Comparison of ENCODE assay signal across 14 cellular contexts in the genomic region with DNA sequence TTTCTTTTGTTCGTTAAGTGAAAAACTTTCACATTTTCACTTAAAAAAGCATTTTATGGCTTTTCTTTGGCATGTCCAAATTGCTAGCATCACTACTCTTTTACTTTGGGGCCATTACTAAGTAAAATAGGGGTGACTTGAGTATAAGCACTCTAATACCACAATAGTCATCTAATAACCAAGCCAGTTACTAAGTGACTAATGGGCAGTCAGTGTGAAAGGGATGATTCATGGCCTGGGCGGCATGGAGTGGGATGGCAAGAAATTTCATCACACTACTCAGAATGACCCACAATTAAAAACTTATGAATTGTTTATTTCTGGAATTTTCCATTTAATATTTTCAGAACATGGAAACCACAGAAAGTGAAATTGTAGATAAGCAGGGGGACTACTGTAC.
A peak's percentile ranks its signal among the peaks of the same experiment; 100 is the strongest.
DNase-seq lines count a peak whose midpoint lies in the region; ATAC-seq and TF ChIP-seq lines count a peak whose summit lies in the region.
"Had no signal": no experiment of that assay in that cellular context is flagged by ENCODE, and none has a peak within 500 bp of the region (broad histone marks: within the 10 kb centered on the region; RNA-seq: fewer than 3 reads in every experiment).

No MANE protein-coding gene starts in this region.

- DNase-seq in activated naive CD8-positive, alpha-beta T cell treated with anti-CD3 and anti-CD28 coated beads for 36 hours, result peak; percentile 2
- DNase-seq in activated naive CD8-positive, alpha-beta T cell treated with anti-CD3 and anti-CD28 coated beads, Interleukin-2, amount 50 U/mL, for 24 hours, result no peak
- peak; percentile 0 for DNase-seq in choroid plexus epithelial cell (ENCODE audit: low read depth)
- no peak for DNase-seq in stimulated activated naive B cell treated with anti-CD40 and anti-IgM and Interleukin-4, amounts not matched to agents 10 μg/mL and 1 μg/mL and 100 μg/mL, for 72 hours
- DNase-seq in islet precursor cell, result no peak
- no peak for DNase-seq in NCI-H146 (lab: John Stamatoyannopoulos, UW)
- DNase-seq in NCI-H510A (lab: John Stamatoyannopoulos, UW), result no peak
- DNase-seq: dermis blood vessel endothelial cell, left lung, NCI-H2227 treated with DMSO at 0.1 percent for 48 hours, small intestine had no signal

- no peaks in the 10 kb centered on the region for H3K36me3 Mint-ChIP-seq in activated naive CD8-positive, alpha-beta T cell treated with anti-CD3 and anti-CD28 coated beads for 36 hours
- H3K36me3 Mint-ChIP-seq in activated naive CD8-positive, alpha-beta T cell treated with anti-CD3 and anti-CD28 coated beads, Interleukin-2, amount 50 U/mL, for 24 hours (ENCODE audit: low read depth), result no peaks in the 10 kb centered on the region
- no peaks in the 10 kb centered on the region for H3K36me3 Mint-ChIP-seq in stimulated activated naive B cell treated with anti-CD40 and anti-IgM and Interleukin-4, amounts not matched to agents 10 μg/mL and 1 μg/mL and 100 μg/mL, for 72 hours
- H3K36me3 Mint-ChIP-seq: activated naive CD8-positive, alpha-beta T cell had no signal

- TF ChIP-seq CTCF in choroid plexus epithelial cell (conservative IDR thresholded peaks at IDR 0.05; ENCODE audit: low read depth, low read length), result no peak

- no peaks in the 10 kb centered on the region for H3K9me3 Mint-ChIP-seq in activated naive CD8-positive, alpha-beta T cell treated with anti-CD3 and anti-CD28 coated beads for 36 hours
- no peaks in the 10 kb centered on the region for H3K9me3 Mint-ChIP-seq in activated naive CD8-positive, alpha-beta T cell treated with anti-CD3 and anti-CD28 coated beads, Interleukin-2, amount 50 U/mL, for 24 hours
- H3K9me3 Mint-ChIP-seq in stimulated activated naive B cell treated with anti-CD40 and anti-IgM and Interleukin-4, amounts not matched to agents 10 μg/mL and 1 μg/mL and 100 μg/mL, for 72 hours, result no peaks in the 10 kb centered on the region
- H3K9me3 Mint-ChIP-seq: T-helper 2 cell treated with Interferon-gamma antibody and Interleukin-4, amounts not matched to agents 5 μg/mL and 100 μg/mL, for 36 hours had no signal

- no peak overlapping the region for H3K4me3 ChIP-seq in choroid plexus epithelial cell (ENCODE audit: low read depth, low read length)
- H3K4me3 ChIP-seq: left lung had no signal

- H3K27me3 Mint-ChIP-seq in activated naive CD8-positive, alpha-beta T cell treated with anti-CD3 and anti-CD28 coated beads for 36 hours, result no peaks in the 10 kb centered on the region
- no peaks in the 10 kb centered on the region for H3K27me3 Mint-ChIP-seq in activated naive CD8-positive, alpha-beta T cell treated with anti-CD3 and anti-CD28 coated beads, Interleukin-2, amount 50 U/mL, for 24 hours
- no peaks in the 10 kb centered on the region for H3K27me3 Mint-ChIP-seq in stimulated activated naive B cell treated with anti-CD40 and anti-IgM and Interleukin-4, amounts not matched to agents 10 μg/mL and 1 μg/mL and 100 μg/mL, for 72 hours
- H3K27me3 Mint-ChIP-seq: activated naive CD8-positive, alpha-beta T cell had no signal

- ATAC-seq in activated naive CD8-positive, alpha-beta T cell treated with anti-CD3 and anti-CD28 coated beads, Interleukin-2, amount 50 U/mL, for 24 hours, result no peak
- peak; percentile 63 for ATAC-seq in HG03442 (IDR thresholded peaks at IDR 0.05; ENCODE audit: unreplicated experiment)
- peak; percentile 45 to 68 for ATAC-seq in stimulated activated naive B cell treated with anti-CD40 and anti-IgM and Interleukin-4, amounts not matched to agents 10 μg/mL and 1 μg/mL and 100 μg/mL, for 72 hours (replicated peaks)
- ATAC-seq: left lung had no signal

- H3K4me3 Mint-ChIP-seq in activated naive CD8-positive, alpha-beta T cell treated with anti-CD3 and anti-CD28 coated beads for 36 hours, result no peak overlapping the region
- H3K4me3 Mint-ChIP-seq in activated naive CD8-positive, alpha-beta T cell treated with anti-CD3 and anti-CD28 coated beads, Interleukin-2, amount 50 U/mL, for 24 hours, result no peak overlapping the region
- H3K4me3 Mint-ChIP-seq in stimulated activated naive B cell treated with anti-CD40 and anti-IgM and Interleukin-4, amounts not matched to agents 10 μg/mL and 1 μg/mL and 100 μg/mL, for 72 hours, result no peak overlapping the region
- H3K4me3 Mint-ChIP-seq: activated naive CD8-positive, alpha-beta T cell; T-helper 2 cell treated with Interferon-gamma antibody and Interleukin-4, amounts not matched to agents 5 μg/mL and 100 μg/mL, for 36 hours had no signal

- no peak overlapping the region for H3K27ac Mint-ChIP-seq in activated naive CD8-positive, alpha-beta T cell treated with anti-CD3 and anti-CD28 coated beads for 36 hours
- no peak overlapping the region for H3K27ac Mint-ChIP-seq in activated naive CD8-positive, alpha-beta T cell treated with anti-CD3 and anti-CD28 coated beads, Interleukin-2, amount 50 U/mL, for 24 hours
- H3K27ac Mint-ChIP-seq in stimulated activated naive B cell treated with anti-CD40 and anti-IgM and Interleukin-4, amounts not matched to agents 10 μg/mL and 1 μg/mL and 100 μg/mL, for 72 hours, result no peak overlapping the region
- H3K27ac Mint-ChIP-seq: activated naive CD8-positive, alpha-beta T cell; T-helper 2 cell treated with Interferon-gamma antibody and Interleukin-4, amounts not matched to agents 5 μg/mL and 100 μg/mL, for 36 hours had no signal

- H3K4me1 Mint-ChIP-seq in activated naive CD8-positive, alpha-beta T cell treated with anti-CD3 and anti-CD28 coated beads for 36 hours, result no peaks in the 10 kb centered on the region
- no peaks in the 10 kb centered on the region for H3K4me1 Mint-ChIP-seq in activated naive CD8-positive, alpha-beta T cell treated with anti-CD3 and anti-CD28 coated beads, Interleukin-2, amount 50 U/mL, for 24 hours
- no peaks in the 10 kb centered on the region for H3K4me1 Mint-ChIP-seq in stimulated activated naive B cell treated with anti-CD40 and anti-IgM and Interleukin-4, amounts not matched to agents 10 μg/mL and 1 μg/mL and 100 μg/mL, for 72 hours

Comparison
In these comparisons a context has a peak if more than half of its experiments do, and no peak if none do; other contexts are left out.
1. DNase-seq: peak in activated naive CD8-positive, alpha-beta T cell treated with anti-CD3 and anti-CD28 coated beads for 36 hours (single experiment) and choroid plexus epithelial cell (single experiment); none in activated naive CD8-positive, alpha-beta T cell treated with anti-CD3 and anti-CD28 coated beads, Interleukin-2, amount 50 U/mL, for 24 hours (single experiment), stimulated activated naive B cell treated with anti-CD40 and anti-IgM and Interleukin-4, amounts not matched to agents 10 μg/mL and 1 μg/mL and 100 μg/mL, for 72 hours (single experiment), islet precursor cell (single experiment), NCI-H146 (single experiment) and NCI-H510A (single experiment).